ENCODE assay signal across 8 cellular contexts in the genomic region with DNA sequence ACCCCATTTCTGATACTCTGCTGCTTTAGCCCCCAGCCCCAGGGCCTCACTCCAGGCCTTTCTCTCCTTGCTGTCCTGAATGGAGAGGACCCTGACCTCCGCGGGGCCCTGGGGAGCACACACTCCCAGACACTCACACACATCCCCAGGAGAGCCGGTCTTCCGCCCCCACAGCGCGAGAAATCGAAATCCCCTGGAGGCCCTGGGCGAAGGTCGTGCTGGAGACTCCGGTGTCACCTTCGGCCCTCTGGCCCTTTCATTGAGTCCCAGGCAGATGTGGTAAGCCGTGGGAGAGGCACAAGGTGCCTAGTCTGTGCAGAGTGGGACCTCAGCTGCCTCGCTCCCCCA. TPM values are rescaled to one million over a fixed set of nuclear protein-coding genes. Genes with fewer than 3 reads are reported as not detected.
A peak's percentile ranks its signal among the peaks of the same experiment; 100 is the strongest.
DNase-seq lines count a peak whose midpoint lies in the region; ATAC-seq and TF ChIP-seq lines count a peak whose summit lies in the region.

No MANE protein-coding gene starts in this region.

- peaks cover 34% of the 10 kb centered on the region for H3K4me1 Mint-ChIP-seq in CD4-positive, alpha-beta T cell (ENCODE audit: low read depth)

- H3K4me3 Mint-ChIP-seq in CD4-positive, alpha-beta T cell: peak overlapping the region; percentile 94

- no peaks in the 10 kb centered on the region for H3K9me3 Mint-ChIP-seq in CD4-positive, alpha-beta T cell

- H3K79me2 ChIP-seq in KMS-11 (ENCODE audit: insufficient read depth, low read depth): peaks cover 18% of the 10 kb centered on the region

- CTCF ChIA-PET in CD4-positive, alpha-beta T cell (lab: Charles Lee): no interaction called here

- peak overlapping the region; percentile 88; the same call in 1 of the 2 replicates for H2AFZ ChIP-seq in KMS-11 (ENCODE audit: low read depth)

- no peak for TF ChIP-seq CTCF in CD4-positive, alpha-beta T cell (IDR thresholded peaks at IDR 0.05)
- TF ChIP-seq CTCF in KMS-11 (conservative IDR thresholded peaks at IDR 0.05; ENCODE audit: low read depth, low read length): no peak
- no peak for TF ChIP-seq CTCF in neutrophil (IDR thresholded peaks at IDR 0.05)

- H3K4me3 ChIP-seq in KMS-11 (IDR thresholded peaks at IDR 0.05; ENCODE audit: insufficient read depth, low read depth, low read length) (no peak overlapping the region), neutrophil (ENCODE audit: low read depth in 1 of 2, low read length in 1 of 2) (peak overlapping the region; percentile 61 to 63)

- H3K27ac Mint-ChIP-seq in CD4-positive, alpha-beta T cell: peak overlapping the region; percentile 42

- peak overlapping the region; percentile 76 for H3K4me2 ChIP-seq in KMS-11

- no peaks in the 10 kb centered on the region for H3K9me3 ChIP-seq in CD4-positive, alpha-beta T cell (ENCODE audit: control insufficient read depth, low read length)
- no peaks in the 10 kb centered on the region for H3K9me3 ChIP-seq in neutrophil

- no peaks in the 10 kb centered on the region for H3K27me3 ChIP-seq in CD4-positive, alpha-beta T cell (ENCODE audit: control insufficient read depth, insufficient read depth, low read length)
- H3K27me3 ChIP-seq in KMS-11 (ENCODE audit: insufficient read depth, low read depth) (no peaks in the 10 kb centered on the region), neutrophil (peaks cover 61% of the 10 kb centered on the region)

- peaks cover 17% of the 10 kb centered on the region for H3K27me3 Mint-ChIP-seq in CD4-positive, alpha-beta T cell

- ATAC-seq in CD4-positive, alpha-beta T cell (ENCODE audit: poor library complexity): no peak
- ATAC-seq in HG03354 (IDR thresholded peaks at IDR 0.05; ENCODE audit: poor library complexity, severe bottlenecking, unreplicated experiment): no peak

- H3K9ac ChIP-seq in KMS-11: peak overlapping the region; percentile 78; the same call in 1 of the 2 replicates

- no peak overlapping the region for H3K27ac ChIP-seq in CD4-positive, alpha-beta T cell (ENCODE audit: low read depth, low read length)
- H3K27ac ChIP-seq in KMS-11 (peak overlapping the region; percentile 40; the same call in 1 of the 2 replicates), neutrophil (no peak overlapping the region)

- POLR2A ChIA-PET in CD4-positive, alpha-beta T cell (lab: Charles Lee): interaction anchor here (1.6 to 2.1 kb wide), 3 partner anchors 25 to 217 kb away, joined by 6 to 14 read pairs (median 12); partner anchors contain the start of genes GOLGA8A and LPCAT4

- H3K4me1 ChIP-seq in KMS-11 (ENCODE audit: low read depth, poor library complexity, severe bottlenecking): peaks cover 14% of the 10 kb centered on the region
- peaks cover 7 to 13% of the 10 kb centered on the region in 2 experiments for H3K4me1 ChIP-seq in neutrophil (ENCODE audit: control insufficient read depth in 1 of 2, insufficient read depth in 1 of 2, low read depth in 1 of 2, low read length in 1 of 2)

- intact Hi-C loops in CD4-positive, alpha-beta T cell (cut with DNase I, micrococcal nuclease): loop anchor here (2.0 to 5.0 kb wide), 2 partner anchors 241 to 357 kb away; partner anchors contain the start of genes EMC4 (in 1 of the 2), NOP10 (in 1 of the 2) and NUTM1 (in 1 of the 2)

- DNase-seq in CD4-positive, alpha-beta T cell: no peak
- DNase-seq in ecto neural progenitor cell (ENCODE audit: low spot score): peak; percentile 53
- DNase-seq in NOMO-1 treated with dmso at 0.1 percent for 144 hours (lab: John Stamatoyannopoulos, UW; ENCODE audit: unreplicated experiment): no peak
- DNase-seq in EL: no peak
- DNase-seq in NCI-H2196 (lab: John Stamatoyannopoulos, UW; ENCODE audit: unreplicated experiment): no peak

- peaks cover 12% of the 10 kb centered on the region for H3K36me3 Mint-ChIP-seq in CD4-positive, alpha-beta T cell (ENCODE audit: low read depth)

- H3K36me3 ChIP-seq in KMS-11 (ENCODE audit: insufficient read depth): no peaks in the 10 kb centered on the region; the same call in 1 of the 2 replicates
- H3K36me3 ChIP-seq in neutrophil: no peaks in the 10 kb centered on the region

- H4K20me1 ChIP-seq in KMS-11 (ENCODE audit: insufficient read depth): no peaks in the 10 kb centered on the region

RNA-seq across cellular contexts. Expression of gene GOLGA8B, which starts 0.8 kb away (rescaled TPM):
- total RNA-seq in CD4-positive, alpha-beta T cell: 100 to 1,000 TPM; 244 to 247 TPM
